Comparison of ENCODE assay signal across 8 cellular contexts in genomic region chr7:4797858-4798705, GRCh38. TPM values are rescaled to one million over a fixed set of nuclear protein-coding genes. Genes with fewer than 3 reads are reported as not detected.
DNase-seq lines count a peak whose midpoint lies in the region; ATAC-seq and TF ChIP-seq lines count a peak whose summit lies in the region.

No MANE protein-coding gene starts in this region.

- H3K4me1 Mint-ChIP-seq in activated CD4-positive, alpha-beta T cell treated with anti-CD3 and anti-CD28 coated beads for 36 hours = peaks cover 4% of the 10 kb centered on the region
- no peaks in the 10 kb centered on the region for H3K4me1 Mint-ChIP-seq in stimulated activated memory B cell treated with anti-CD40 and anti-IgM and Interleukin-4, amounts not matched to agents 10 μg/mL and 1 μg/mL and 100 μg/mL, for 72 hours

- no peak overlapping the region for H2BK12ac ChIP-seq in mesenchymal stem cell (ENCODE audit: low read length in 2 of 2)

- H3K4me3 ChIP-seq in IMR-90 (ENCODE audit: insufficient read depth, low read depth, low read length) = no peak overlapping the region
- no peak overlapping the region for H3K4me3 ChIP-seq in mesenchymal stem cell (ENCODE audit: insufficient read depth in 1 of 2, low read depth in 1 of 2, low read length in 2 of 2)

- H3K36me3 ChIP-seq in IMR-90 (ENCODE audit: control insufficient read depth, insufficient read depth, low read length) (no peaks in the 10 kb centered on the region), mesenchymal stem cell (ENCODE audit: control insufficient read depth in 1 of 2, insufficient read depth in 2 of 2, low read depth in 1 of 2, low read length in 2 of 2) (peaks cover 0 to 7% of the 10 kb centered on the region in 2 experiments)

- peak; percentile 68 for ATAC-seq in GM18505 (IDR thresholded peaks at IDR 0.05; ENCODE audit: unreplicated experiment)
- peak; percentile 90 for ATAC-seq in IMR-90 (ENCODE audit: low read depth)
- peak; percentile 92 for ATAC-seq in activated CD4-positive, alpha-beta T cell treated with anti-CD3 and anti-CD28 coated beads for 36 hours
- peak; percentile 75 for ATAC-seq in stimulated activated memory B cell treated with anti-CD40 and anti-IgM and Interleukin-4, amounts not matched to agents 10 μg/mL and 1 μg/mL and 100 μg/mL, for 72 hours
- ATAC-seq in HG03097 (IDR thresholded peaks at IDR 0.05; ENCODE audit: low FRiP score, unreplicated experiment) = no peak

- H3K4ac ChIP-seq in IMR-90 (ENCODE audit: low read depth, low read length) (no peak overlapping the region), mesenchymal stem cell (ENCODE audit: low read depth in 1 of 2, low read length in 2 of 2) (no peak overlapping the region)

- H3K9ac ChIP-seq in IMR-90 (ENCODE audit: low read depth, low read length) (no peak overlapping the region), mesenchymal stem cell (ENCODE audit: low read length) (no peak overlapping the region)

- no peak overlapping the region for H2BK120ac ChIP-seq in IMR-90 (ENCODE audit: low read depth, low read length)
- no peak overlapping the region for H2BK120ac ChIP-seq in mesenchymal stem cell (ENCODE audit: low read depth, low read length)

- H2AK9ac ChIP-seq in IMR-90 (replicated peaks; ENCODE audit: low read depth, low read length, poor library complexity) = peak overlapping the region; percentile 61

- 0 out of 2 replicates have a peak, but pooled peaks cover 3% of the 10 kb centered on the region for H3K9me1 ChIP-seq in IMR-90 (ENCODE audit: insufficient read depth, low read length)

- H4K91ac ChIP-seq in IMR-90 (ENCODE audit: insufficient read depth, low read depth, low read length) (no peak overlapping the region), mesenchymal stem cell (ENCODE audit: low read length) (no peak overlapping the region)

- H4K8ac ChIP-seq in IMR-90 (ENCODE audit: low read depth in 2 of 2, low read length in 2 of 2) (no peak overlapping the region), mesenchymal stem cell (ENCODE audit: low read length) (no peak overlapping the region)

- H4K20me1 ChIP-seq in IMR-90 (ENCODE audit: insufficient read depth, low read length) = no peaks in the 10 kb centered on the region

- peak overlapping the region; percentile 65 for H2AFZ ChIP-seq in IMR-90 (replicated peaks; ENCODE audit: low read length, poor library complexity)
- H2AFZ ChIP-seq in mesenchymal stem cell (ENCODE audit: low read depth, low read length) = no peak overlapping the region

- H3K27ac ChIP-seq in IMR-90 (ENCODE audit: insufficient read depth, low read length) (no peak overlapping the region), mesenchymal stem cell (ENCODE audit: low read length, poor library complexity, severe bottlenecking) (no peak overlapping the region)

- H2BK5ac ChIP-seq in IMR-90 (ENCODE audit: low read depth, low read length, poor library complexity, severe bottlenecking) = no peak overlapping the region
- no peak overlapping the region for H2BK5ac ChIP-seq in mesenchymal stem cell (ENCODE audit: low read depth, low read length, poor library complexity, severe bottlenecking)

- H3K27ac Mint-ChIP-seq in activated CD4-positive, alpha-beta T cell treated with anti-CD3 and anti-CD28 coated beads for 36 hours = no peak overlapping the region
- no peak overlapping the region for H3K27ac Mint-ChIP-seq in stimulated activated memory B cell treated with anti-CD40 and anti-IgM and Interleukin-4, amounts not matched to agents 10 μg/mL and 1 μg/mL and 100 μg/mL, for 72 hours

- no peaks in the 10 kb centered on the region for H3K27me3 ChIP-seq in IMR-90 (ENCODE audit: control insufficient read depth, insufficient read depth, low read length)
- H3K27me3 ChIP-seq in mesenchymal stem cell (ENCODE audit: control insufficient read depth in 1 of 2, insufficient read depth in 1 of 2, low read length in 2 of 2) = no peaks in the 10 kb centered on the region

- DNase-seq in ACHN (peak; percentile 71), IMR-90 (peak; percentile 18), dermis microvascular lymphatic vessel endothelial cell (ENCODE audit: low read depth in 2 of 2) (peak; percentile 16 to 51), mesenchymal stem cell (peak; percentile 37)
- peak; percentile 79 for DNase-seq in activated CD4-positive, alpha-beta T cell treated with anti-CD3 and anti-CD28 coated beads for 36 hours

- H3K4me1 ChIP-seq in IMR-90 (ENCODE audit: control insufficient read depth, insufficient read depth, low read length) (no peaks in the 10 kb centered on the region), mesenchymal stem cell (ENCODE audit: control insufficient read depth, insufficient read depth, low read depth, low read length) (peaks cover 3% of the 10 kb centered on the region)

- H3K56ac ChIP-seq in IMR-90 (ENCODE audit: extremely low read depth, insufficient read depth, low read length) = no peak overlapping the region

- no TSS peak for BruUV-seq in IMR-90 (replicated peaks; lab: Mats Ljungman, UMichigan)

- H3K18ac ChIP-seq in IMR-90 (ENCODE audit: low read depth, low read length) (no peak overlapping the region), mesenchymal stem cell (ENCODE audit: low read depth in 1 of 2, low read length in 2 of 2) (no peak overlapping the region)

- TF ChIP-seq RAD21 in IMR-90 (IDR thresholded peaks at IDR 0.05; ENCODE audit: low read length) = peak; percentile 72

- H3K14ac ChIP-seq in IMR-90 (replicated peaks; ENCODE audit: low read depth, low read length) (no peak overlapping the region), mesenchymal stem cell (ENCODE audit: low read length in 2 of 2) (no peak overlapping the region)

- TF ChIP-seq POLR2A in GM18505 (IDR thresholded peaks at IDR 0.05; ENCODE audit: borderline replicate concordance, extremely low read depth, insufficient read depth, insufficient read length) (no peak), IMR-90 (IDR thresholded peaks at IDR 0.05; ENCODE audit: low read depth, low read length) (no peak)

- peak; percentile 91 for TF ChIP-seq CTCF in IMR-90 (conservative IDR thresholded peaks at IDR 0.05; ENCODE audit: low read depth, low read length)

- POLR2A ChIA-PET in IMR-90 (lab: Charles Lee; ENCODE audit: unreplicated experiment) = no interaction called here
- POLR2A ChIA-PET in activated CD4-positive, alpha-beta T cell treated with anti-CD3 and anti-CD28 coated beads for 36 hours (lab: Charles Lee) = interaction anchor here (0.6 kb wide), 1 partner anchor 325 kb away, joined by 3 read pairs; no protein-coding TSS in a partner anchor

- H3K79me1 ChIP-seq in IMR-90 (ENCODE audit: low read depth in 1 of 2, low read length in 2 of 2) (no peaks in the 10 kb centered on the region), mesenchymal stem cell (replicated peaks; ENCODE audit: low read length, poor library complexity, severe bottlenecking) (no peaks in the 10 kb centered on the region)

- WGBS in IMR-90 (ENCODE audit: extremely low coverage in 2 of 2, insufficient read length in 1 of 2), 2 experiments = 30% methylated on average over 17 of the region's 37 CpGs; no CpG with 5 or more reads in 1 of the 2 experiments
- 42% methylated on average over 32 of the region's 37 CpGs for WGBS in mesenchymal stem cell

- H3K4me3 Mint-ChIP-seq in activated CD4-positive, alpha-beta T cell treated with anti-CD3 and anti-CD28 coated beads for 36 hours = no peak overlapping the region
- H3K4me3 Mint-ChIP-seq in stimulated activated memory B cell treated with anti-CD40 and anti-IgM and Interleukin-4, amounts not matched to agents 10 μg/mL and 1 μg/mL and 100 μg/mL, for 72 hours = no peak overlapping the region

- no peaks in the 10 kb centered on the region for H3K9me3 Mint-ChIP-seq in activated CD4-positive, alpha-beta T cell treated with anti-CD3 and anti-CD28 coated beads for 36 hours (ENCODE audit: low read depth)
- H3K9me3 Mint-ChIP-seq in stimulated activated memory B cell treated with anti-CD40 and anti-IgM and Interleukin-4, amounts not matched to agents 10 μg/mL and 1 μg/mL and 100 μg/mL, for 72 hours = no peaks in the 10 kb centered on the region

- H3K23ac ChIP-seq in IMR-90 (ENCODE audit: low read depth, low read length) (no peak overlapping the region), mesenchymal stem cell (ENCODE audit: low read length in 2 of 2) (no peak overlapping the region)

- H3K9me3 ChIP-seq in IMR-90 (ENCODE audit: control insufficient read depth, insufficient read depth, low read length) = no peaks in the 10 kb centered on the region
- no peaks in the 10 kb centered on the region for H3K9me3 ChIP-seq in mesenchymal stem cell (ENCODE audit: control insufficient read depth, low read length)

- CTCF ChIA-PET in IMR-90 (lab: Yijun Ruan, JAX) = interaction anchor here (0.5 to 1.1 kb wide), 4 partner anchors 8 to 1199 kb away, joined by 3 read pairs; no protein-coding TSS in a partner anchor
- CTCF ChIA-PET in activated CD4-positive, alpha-beta T cell treated with anti-CD3 and anti-CD28 coated beads for 36 hours (lab: Charles Lee) = interaction anchor here (0.8 to 3.7 kb wide), 11 partner anchors 9 to 297 kb away, joined by 3 to 36 read pairs (median 4); partner anchors contain the start of gene RADIL

- no peak overlapping the region for H2BK20ac ChIP-seq in IMR-90 (ENCODE audit: low read depth, low read length)

- dilution Hi-C loops in IMR-90 (cut with HindIII; ENCODE audit: low sequenced_read_pairs, unreplicated experiment) = no loop called here

- intact Hi-C loops in IMR-90 (cut with micrococcal nuclease) = loop anchor here (1.0 to 5.0 kb wide), 3 partner anchors 85 to 394 kb away; partner anchors contain the start of genes RADIL and WIPI2
- intact Hi-C loops in activated CD4-positive, alpha-beta T cell treated with anti-CD3 and anti-CD28 coated beads for 36 hours (cut with DNase I, micrococcal nuclease) = loop anchor here (1.0 to 5.0 kb wide), 3 partner anchors 85 to 287 kb away; partner anchors contain the start of gene RADIL (in 1 of the 2)

- H2AK5ac ChIP-seq in IMR-90 (ENCODE audit: low read depth, low read length) (no peak overlapping the region), mesenchymal stem cell (ENCODE audit: low read length, severe bottlenecking) (no peak overlapping the region)

- H3K4me2 ChIP-seq in IMR-90 (ENCODE audit: low read depth, low read length) (no peak overlapping the region), mesenchymal stem cell (ENCODE audit: low read length, poor library complexity, severe bottlenecking) (no peak overlapping the region)

- H3K36me3 Mint-ChIP-seq in activated CD4-positive, alpha-beta T cell treated with anti-CD3 and anti-CD28 coated beads for 36 hours (ENCODE audit: low read depth) = no peaks in the 10 kb centered on the region
- H3K36me3 Mint-ChIP-seq in stimulated activated memory B cell treated with anti-CD40 and anti-IgM and Interleukin-4, amounts not matched to agents 10 μg/mL and 1 μg/mL and 100 μg/mL, for 72 hours = peaks cover 12% of the 10 kb centered on the region

- H3K27me3 Mint-ChIP-seq in activated CD4-positive, alpha-beta T cell treated with anti-CD3 and anti-CD28 coated beads for 36 hours = no peaks in the 10 kb centered on the region
- no peaks in the 10 kb centered on the region for H3K27me3 Mint-ChIP-seq in stimulated activated memory B cell treated with anti-CD40 and anti-IgM and Interleukin-4, amounts not matched to agents 10 μg/mL and 1 μg/mL and 100 μg/mL, for 72 hours

- H4K5ac ChIP-seq in IMR-90 (ENCODE audit: low read depth, low read length) = no peak overlapping the region

- H2BK15ac ChIP-seq in IMR-90 (ENCODE audit: low read depth, low read length) (no peak overlapping the region), mesenchymal stem cell (ENCODE audit: low read depth, poor library complexity, severe bottlenecking) (no peak overlapping the region)

- in situ Hi-C loops in ACHN (cut with HindIII; ENCODE audit: low pct_ligation_motif_present, low pct_unique_long_range_greater_than_20kb, low sequenced_read_pairs) (no loop called here), IMR-90 (cut with MboI; ENCODE audit: low sequenced_read_pairs) (loop anchor here (5.0 kb wide), 1 partner anchor 289 kb away; no protein-coding TSS in a partner anchor)

RNA-seq across cellular contexts. Expression of gene AP5Z1, which starts 22.7 kb away (rescaled TPM):
- 9.2 and 9.7 TPM in 2 replicates for total RNA-seq in IMR-90 (2012; rRNA removed)
- 38.7 and 46.1 TPM in 2 replicates for polyA plus RNA-seq in IMR-90 (2012; rRNA removed)
- 18.8 and 31.7 TPM in 2 replicates for polyA plus RNA-seq in IMR-90 (2012; cell fraction: cytosol; rRNA removed)
- 152 and 486 TPM in 2 replicates for polyA plus RNA-seq in IMR-90 (2012; cell fraction: nucleus; rRNA removed; ENCODE audit: low replicate concordance)
- total RNA-seq in activated CD4-positive, alpha-beta T cell treated with anti-CD3 and anti-CD28 coated beads for 36 hours = 10 to 100 TPM; 21.0 to 26.4 TPM
- total RNA-seq in dermis microvascular lymphatic vessel endothelial cell = 17.6 and 33.1 TPM in 2 replicates
- 30.2 TPM for polyA plus RNA-seq in mesenchymal stem cell (2013, experiment 1 of 2)
- 30.0 TPM for polyA plus RNA-seq in mesenchymal stem cell (2013, experiment 2 of 2)

Comparison
In these comparisons a context has a peak if more than half of its experiments do, and no peak if none do; other contexts are left out.
1. DNase-seq: peak in every context shown above with its lines; median percentile 79 in activated CD4-positive, alpha-beta T cell treated with anti-CD3 and anti-CD28 coated beads for 36 hours; 71 in ACHN; 37 in mesenchymal stem cell; 34 in dermis microvascular lymphatic vessel endothelial cell; 18 in IMR-90.